In genomic region chr19:10517760-10518443, GRCh38 we compare ENCODE assay signal across 9 cellular contexts. TPM values are rescaled to one million over a fixed set of nuclear protein-coding genes. Genes with fewer than 3 reads are reported as not detected.
DNase-seq lines count a peak whose midpoint lies in the region; ATAC-seq, FAIRE-seq and TF ChIP-seq lines count a peak whose summit lies in the region.
"Had no signal": no experiment of that assay in that cellular context is flagged by ENCODE, and none has a peak within 500 bp of the region (broad histone marks: within the 10 kb centered on the region; RNA-seq: fewer than 3 reads in every experiment).

No MANE protein-coding gene starts in this region.

- ATAC-seq in naive B cell (ENCODE audit: low read depth in 2 of 2) (peak; percentile 29 to 34), GM18519 (IDR thresholded peaks at IDR 0.05; ENCODE audit: low FRiP score, unreplicated experiment) (no peak)

- H3K9me3 Mint-ChIP-seq in endodermal cell: no peaks in the 10 kb centered on the region
- peaks cover 0 to 2% (median 0%) of the 10 kb centered on the region in 7 donors for H3K9me3 Mint-ChIP-seq in naive B cell

- BruUV-seq in A673 (replicated peaks; lab: Mats Ljungman, UMichigan): no TSS peak

- peak overlapping the region; percentile 20 for H3K9ac ChIP-seq in endodermal cell (ENCODE audit: extremely low read depth, low read length, poor library complexity, severe bottlenecking)

- intact Hi-C loops in A673 (cut with micrococcal nuclease; ENCODE audit: unreplicated experiment): no loop called here

- H3K27ac ChIP-seq in A673 (ENCODE audit: low read depth, low read length, poor library complexity, severe bottlenecking): no peak overlapping the region
- no peak overlapping the region for H3K27ac ChIP-seq in SJSA1
- no peak overlapping the region for H3K27ac ChIP-seq in endodermal cell (ENCODE audit: low read depth, low read length)

- H3K36me3 ChIP-seq in A673 (ENCODE audit: insufficient read depth, low read length, poor library complexity, severe bottlenecking): no peaks in the 10 kb centered on the region
- H3K36me3 ChIP-seq in SJSA1: no peaks in the 10 kb centered on the region
- no peaks in the 10 kb centered on the region for H3K36me3 ChIP-seq in endodermal cell (ENCODE audit: control insufficient read depth, insufficient read depth, low read length)

- TF ChIP-seq POLR2A in GM12891 (IDR thresholded peaks at IDR 0.05; ENCODE audit: low read depth, low read length): no peak

- H3K27me3 Mint-ChIP-seq in endodermal cell (ENCODE audit: insufficient read depth) (peaks cover 69% of the 10 kb centered on the region), naive B cell (peaks cover 43 to 68% (median 63%) of the 10 kb centered on the region in 3 donors)

- H3K36me3 Mint-ChIP-seq in endodermal cell (ENCODE audit: low read depth): no peaks in the 10 kb centered on the region
- peaks cover 0 to 7% of the 10 kb centered on the region in 2 donors for H3K36me3 Mint-ChIP-seq in naive B cell

- POLR2A ChIA-PET in A673 (lab: Charles Lee; ENCODE audit: low non-redundant PET): interaction anchor here (0.6 kb wide), 1 partner anchor 24 kb away, joined by 6 read pairs; no protein-coding TSS in a partner anchor

- no peaks in the 10 kb centered on the region for H3K9me3 ChIP-seq in A673 (ENCODE audit: low read depth, low read length, poor library complexity, severe bottlenecking)
- no peaks in the 10 kb centered on the region; the same call in 1 of the 2 replicates for H3K9me3 ChIP-seq in SJSA1 (replicated peaks)
- no peaks in the 10 kb centered on the region for H3K9me3 ChIP-seq in endodermal cell (ENCODE audit: control insufficient read depth, low read length)

- H3K27ac Mint-ChIP-seq in endodermal cell (peak overlapping the region; percentile 22), naive B cell (peak overlapping the region in 2 of 6 donors; percentile 33)

- TF ChIP-seq CTCF in A673 (conservative IDR thresholded peaks at IDR 0.05; ENCODE audit: low read depth, low read length) (no peak), endodermal cell (conservative IDR thresholded peaks at IDR 0.05) (no peak)

- peak; percentile 45 for DNase-seq in A673 (ENCODE audit: low spot score)
- DNase-seq in GM12891 (ENCODE audit: insufficient read length, low spot score): no peak
- DNase-seq in SJSA1 (ENCODE audit: low read depth in 1 of 2, low spot score in 2 of 2): no peak
- peak; percentile 88 for DNase-seq in endodermal cell
- DNase-seq in naive B cell: no peak
- DNase-seq in T1000 (lab: John Stamatoyannopoulos, UW): no peak
- DNase-seq in NK-92 (lab: John Stamatoyannopoulos, UW; ENCODE audit: unreplicated experiment): no peak

- CTCF ChIA-PET in A673 (lab: Charles Lee): no interaction called here

- H3K4me1 ChIP-seq in A673 (ENCODE audit: insufficient read depth, low read length, poor library complexity, severe bottlenecking) (no peaks in the 10 kb centered on the region), SJSA1 (replicated peaks) (peaks cover 21% of the 10 kb centered on the region), endodermal cell (ENCODE audit: control insufficient read depth, insufficient read depth, low read length) (no peaks in the 10 kb centered on the region)

- H3K27me3 ChIP-seq in A673 (replicated peaks; ENCODE audit: insufficient read depth, low read depth, low read length, poor library complexity): peaks cover 20% of the 10 kb centered on the region
- H3K27me3 ChIP-seq in SJSA1 (replicated peaks): peaks cover 64% of the 10 kb centered on the region
- H3K27me3 ChIP-seq in endodermal cell (ENCODE audit: control insufficient read depth, insufficient read depth, low read length, poor library complexity, severe bottlenecking): peaks cover 68% of the 10 kb centered on the region

- peaks cover 12% of the 10 kb centered on the region for H3K4me1 Mint-ChIP-seq in endodermal cell
- H3K4me1 Mint-ChIP-seq in naive B cell: peaks cover 25 to 27% (median 26%) of the 10 kb centered on the region in 3 donors

- H3K4me3 ChIP-seq in A673 (ENCODE audit: low read depth, low read length, poor library complexity, severe bottlenecking): peak overlapping the region; percentile 53
- H3K4me3 ChIP-seq in SJSA1: peak overlapping the region; percentile 30
- H3K4me3 ChIP-seq in endodermal cell (ENCODE audit: low read length): peak overlapping the region; percentile 79

- FAIRE-seq in GM12891 (lab: Jason Lieb, UNC): no peak

- H3K4me3 Mint-ChIP-seq in endodermal cell (peak overlapping the region; percentile 47), naive B cell (peak overlapping the region in 7 of 8 donors; percentile 3 to 86 (median 73))

- 5 to 8% methylated on average over 2 to 27 of the region's 27 CpGs for WGBS in endodermal cell (ENCODE audit: insufficient coverage in 1 of 2, insufficient read length in 1 of 2), 2 experiments

TF ChIP-seq in GM12891, 5 proteins besides CTCF, POLR2A, EP300 and RAD21:
- TF ChIP-seq POU2F2 (IDR thresholded peaks at IDR 0.05; ENCODE audit: low read depth, low read length) (no peak), SPI1 (IDR thresholded peaks at IDR 0.05; ENCODE audit: low read depth, low read length) (0 out of 2 replicates have a peak, but pooled peaks have one; percentile 8), TAF1 (IDR thresholded peaks at IDR 0.05; ENCODE audit: low read depth, low read length) (no peak), POLR2AphosphoS5 (IDR thresholded peaks at IDR 0.05; ENCODE audit: low read depth, low read length) (no peak)

RNA-seq across cellular contexts. Expression of gene S1PR5, which starts 0.7 kb away (rescaled TPM):
- total RNA-seq in A673 (2021): 0.41 and 1.1 TPM in 2 replicates
- polyA plus RNA-seq in GM12891 (2012; ENCODE audit: low read depth, missing spikeins): 0.06 TPM
- 0.05 TPM in 1 of 2 replicates, not detected in the other for total RNA-seq in SJSA1 (2014; rRNA removed; shearing (Covaris generic))
- total RNA-seq in endodermal cell: 1 to 10 TPM; 1.2 to 5.1 TPM
- 1.6 TPM for polyA plus RNA-seq in endodermal cell (2013, experiment 1 of 2)
- polyA plus RNA-seq in endodermal cell (2013, experiment 2 of 2): 1.6 TPM
- under 1 TPM in 5 of 6 donors, not detected in 1; 0.24 to 0.96 (median 0.75) TPM for polyA plus RNA-seq in naive B cell (ENCODE audit: low read depth in 6 of 6)
- total RNA-seq: epithelial cell of proximal tubule had no signal

RNA-seq across cellular contexts. Expression of gene KEAP1, which starts 14.7 kb away (rescaled TPM):
- total RNA-seq in A673 (2021) (112 TPM in 2 replicates), endodermal cell (10 to 100 TPM; 53.3 to 59.5 TPM)
- polyA plus RNA-seq in GM12891 (2012; ENCODE audit: low read depth, missing spikeins): 34.5 TPM
- total RNA-seq in SJSA1 (2014; rRNA removed; shearing (Covaris generic)): 49.8 and 74.1 TPM in 2 replicates
- polyA plus RNA-seq in endodermal cell (2013, experiment 1 of 2): 32.7 TPM
- polyA plus RNA-seq in endodermal cell (2013, experiment 2 of 2): 27.5 TPM
- 1 to 10 TPM in 5 of 6 donors, under 1 TPM in 1; 0.18 to 9.8 (median 7.7) TPM for polyA plus RNA-seq in naive B cell (ENCODE audit: low read depth in 6 of 6)

RNA-seq across cellular contexts. Expression of gene ATG4D, which starts 25.8 kb away (rescaled TPM):
- total RNA-seq in A673 (2021) (52.1 and 57.1 TPM in 2 replicates), endodermal cell (10 to 100 TPM; 37.9 to 44.8 TPM)
- 18.2 TPM for polyA plus RNA-seq in GM12891 (2012; ENCODE audit: low read depth, missing spikeins)
- 39.2 and 39.4 TPM in 2 replicates for total RNA-seq in SJSA1 (2014; rRNA removed; shearing (Covaris generic))
- 30.8 TPM for polyA plus RNA-seq in endodermal cell (2013, experiment 1 of 2)
- polyA plus RNA-seq in endodermal cell (2013, experiment 2 of 2): 29.5 TPM
- 10 to 100 TPM in 2 of 6 donors, 1 to 10 TPM in 4; 1.7 to 20.7 (median 9.4) TPM for polyA plus RNA-seq in naive B cell (ENCODE audit: low read depth in 6 of 6)

RNA-seq across cellular contexts. Expression of gene KRI1, which starts 47.9 kb away (rescaled TPM):
- total RNA-seq in A673 (2021) (45.2 and 47.8 TPM in 2 replicates), endodermal cell (10 to 100 TPM; 45.2 to 47.7 TPM)
- 15.2 TPM for polyA plus RNA-seq in GM12891 (2012; ENCODE audit: low read depth, missing spikeins)
- total RNA-seq in SJSA1 (2014; rRNA removed; shearing (Covaris generic)): 15.2 and 19.2 TPM in 2 replicates
- 29.4 TPM for polyA plus RNA-seq in endodermal cell (2013, experiment 1 of 2)
- polyA plus RNA-seq in endodermal cell (2013, experiment 2 of 2): 27.3 TPM
- 10 to 100 TPM; 10.6 to 47.6 (median 16.5) TPM for polyA plus RNA-seq in naive B cell (ENCODE audit: low read depth in 6 of 6)

RNA-seq across cellular contexts. Expression of gene CDKN2D, which starts 50.9 kb away (rescaled TPM):
- total RNA-seq in A673 (2021) (12.7 and 14.6 TPM in 2 replicates), endodermal cell (1 to 10 TPM; 3.5 to 4.6 TPM)
- 7.3 TPM for polyA plus RNA-seq in GM12891 (2012; ENCODE audit: low read depth, missing spikeins)
- total RNA-seq in SJSA1 (2014; rRNA removed; shearing (Covaris generic)): 28.1 and 36.6 TPM in 2 replicates
- 20.0 TPM for polyA plus RNA-seq in endodermal cell (2013, experiment 1 of 2)
- polyA plus RNA-seq in endodermal cell (2013, experiment 2 of 2): 18.2 TPM
- polyA plus RNA-seq in naive B cell (ENCODE audit: low read depth in 6 of 6): 100 to 1,000 TPM; 110 to 209 (median 153) TPM

Comparison
In these comparisons a context has a peak if more than half of its experiments do, and no peak if none do; other contexts are left out.
1. DNase-seq: peak in A673 (single experiment) and endodermal cell (single experiment); none in GM12891 (single experiment), SJSA1 (0 of 2), naive B cell (single experiment), T1000 (single experiment) and NK-92 (single experiment).
2. Peak in every context shown above with its lines, with median percentiles within 50 percentile points of each other: H3K4me3 ChIP-seq.